Comparison of ENCODE assay signal across 1 cellular context in genomic region chr6:43471399-43471798, GRCh38.
TF ChIP-seq lines count a peak whose summit lies in the region.

No MANE protein-coding gene starts in this region.

TF ChIP-seq in H1, 55 proteins besides CTCF, POLR2A, EP300 and RAD21:
- TF ChIP-seq SIN3A (conservative IDR thresholded peaks at IDR 0.05 in 1 of 2, IDR thresholded peaks at IDR 0.05 in 1 of 2; ENCODE audit: low read depth in 1 of 2, low read length in 2 of 2) = no peak
- TF ChIP-seq, protein P1, sequence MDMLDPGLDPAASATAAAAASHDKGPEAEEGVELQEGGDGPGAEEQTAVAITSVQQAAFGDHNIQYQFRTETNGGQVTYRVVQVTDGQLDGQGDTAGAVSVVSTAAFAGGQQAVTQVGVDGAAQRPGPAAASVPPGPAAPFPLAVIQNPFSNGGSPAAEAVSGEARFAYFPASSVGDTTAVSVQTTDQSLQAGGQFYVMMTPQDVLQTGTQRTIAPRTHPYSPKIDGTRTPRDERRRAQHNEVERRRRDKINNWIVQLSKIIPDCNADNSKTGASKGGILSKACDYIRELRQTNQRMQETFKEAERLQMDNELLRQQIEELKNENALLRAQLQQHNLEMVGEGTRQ (IDR thresholded peaks at IDR 0.05; ENCODE audit: low read length) = no peak
- TF ChIP-seq, protein P2, sequence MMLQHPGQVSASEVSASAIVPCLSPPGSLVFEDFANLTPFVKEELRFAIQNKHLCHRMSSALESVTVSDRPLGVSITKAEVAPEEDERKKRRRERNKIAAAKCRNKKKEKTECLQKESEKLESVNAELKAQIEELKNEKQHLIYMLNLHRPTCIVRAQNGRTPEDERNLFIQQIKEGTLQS (IDR thresholded peaks at IDR 0.05; ENCODE audit: insufficient read depth, low read depth, low read length) = no peak
- TF ChIP-seq ZNF274 (IDR thresholded peaks at IDR 0.05; ENCODE audit: borderline replicate concordance, extremely low read depth, low read length) = no peak
- no peak for TF ChIP-seq JUN (IDR thresholded peaks at IDR 0.05; ENCODE audit: low read depth, low read length)
- TF ChIP-seq NRF1 (IDR thresholded peaks at IDR 0.05; ENCODE audit: low read depth, low read length) = no peak
- no peak for TF ChIP-seq KDM4A (IDR thresholded peaks at IDR 0.05; ENCODE audit: low read depth, low read length, severe bottlenecking)
- TF ChIP-seq TEAD4 (IDR thresholded peaks at IDR 0.05; ENCODE audit: low read depth, low read length) = no peak
- TF ChIP-seq SUZ12 (IDR thresholded peaks at IDR 0.05; ENCODE audit: low read length) = no peak
- no peak for TF ChIP-seq CREB1 (IDR thresholded peaks at IDR 0.05)
- no peak for TF ChIP-seq POLR2AphosphoS5 (IDR thresholded peaks at IDR 0.05; ENCODE audit: low read depth, low read length)
- no peak for TF ChIP-seq SP2 (IDR thresholded peaks at IDR 0.05; ENCODE audit: low read length)
